ENCODE assay signal across 2 cellular contexts in genomic region chr20:42714298-42715141, GRCh38.
TF ChIP-seq lines count a peak whose summit lies in the region.

No MANE protein-coding gene starts in this region.

TF ChIP-seq in SK-N-SH, 30 proteins besides CTCF, POLR2A, EP300 and RAD21 (continued from another document):
- no peak for TF ChIP-seq JUND (IDR thresholded peaks at IDR 0.05)
- no peak for TF ChIP-seq RXRA (IDR thresholded peaks at IDR 0.05; ENCODE audit: borderline replicate concordance, low read depth)
- no peak for TF ChIP-seq RFX5 (IDR thresholded peaks at IDR 0.05; ENCODE audit: low read length)
- TF ChIP-seq FOXJ3 (CRISPR knock-in tag; IDR thresholded peaks at IDR 0.05): no peak

TF ChIP-seq in SK-N-SH treated with all-trans-retinoic acid at 6 μM for 48 hours, 23 proteins besides CTCF, POLR2A, EP300 and RAD21 (continued from another document):
- TF ChIP-seq, protein P1, sequence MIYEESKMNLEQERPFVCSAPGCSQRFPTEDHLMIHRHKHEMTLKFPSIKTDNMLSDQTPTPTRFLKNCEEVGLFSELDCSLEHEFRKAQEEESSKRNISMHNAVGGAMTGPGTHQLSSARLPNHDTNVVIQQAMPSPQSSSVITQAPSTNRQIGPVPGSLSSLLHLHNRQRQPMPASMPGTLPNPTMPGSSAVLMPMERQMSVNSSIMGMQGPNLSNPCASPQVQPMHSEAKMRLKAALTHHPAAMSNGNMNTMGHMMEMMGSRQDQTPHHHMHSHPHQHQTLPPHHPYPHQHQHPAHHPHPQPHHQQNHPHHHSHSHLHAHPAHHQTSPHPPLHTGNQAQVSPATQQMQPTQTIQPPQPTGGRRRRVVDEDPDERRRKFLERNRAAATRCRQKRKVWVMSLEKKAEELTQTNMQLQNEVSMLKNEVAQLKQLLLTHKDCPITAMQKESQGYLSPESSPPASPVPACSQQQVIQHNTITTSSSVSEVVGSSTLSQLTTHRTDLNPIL (CRISPR knock-in tag; IDR thresholded peaks at IDR 0.05; ENCODE audit: low read depth): no peak
- TF ChIP-seq SNAI2 (CRISPR knock-in tag; IDR thresholded peaks at IDR 0.05): no peak
- TF ChIP-seq ESRRG (CRISPR knock-in tag; IDR thresholded peaks at IDR 0.05): no peak
- TF ChIP-seq ARNTL (CRISPR knock-in tag; IDR thresholded peaks at IDR 0.05; ENCODE audit: borderline replicate concordance, low read depth): no peak
- TF ChIP-seq CSDC2 (CRISPR knock-in tag; IDR thresholded peaks at IDR 0.05): no peak
- no peak for TF ChIP-seq ZFP3 (CRISPR knock-in tag; IDR thresholded peaks at IDR 0.05)
- no peak for TF ChIP-seq ZC3H10 (CRISPR knock-in tag; IDR thresholded peaks at IDR 0.05)
